ENCODE assay signal across 1 cellular context in the genomic region with DNA sequence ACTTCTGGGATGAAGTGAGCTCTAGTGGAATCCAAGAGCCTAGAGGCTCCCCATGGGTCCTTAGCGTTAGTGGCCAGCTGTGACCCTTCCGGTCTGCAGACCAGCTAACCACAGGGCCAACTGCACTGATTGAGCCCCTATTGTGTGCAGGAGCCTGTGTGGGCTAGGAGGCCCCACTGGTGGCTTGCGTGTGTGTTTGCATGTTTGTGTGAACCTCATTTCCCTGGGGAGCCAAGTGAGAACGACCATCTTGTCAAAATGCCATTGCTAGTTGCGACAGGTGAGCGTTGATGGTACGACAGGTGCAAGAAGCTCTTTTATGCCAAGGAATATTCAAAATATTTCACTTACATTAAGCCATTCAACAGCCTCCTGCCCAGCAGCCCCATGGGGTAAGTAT.
TF ChIP-seq lines count a peak whose summit lies in the region.

No MANE protein-coding gene starts in this region.

TF ChIP-seq in H1, 55 proteins besides CTCF, POLR2A, EP300 and RAD21:
- TF ChIP-seq JUN (IDR thresholded peaks at IDR 0.05; ENCODE audit: low read depth, low read length) (no peak), RXRA (IDR thresholded peaks at IDR 0.05; ENCODE audit: insufficient read depth, low read depth, low read length) (no peak), BCL11A (IDR thresholded peaks at IDR 0.05; ENCODE audit: low read depth in 2 of 2, low read length in 2 of 2) (no peak), ZNF274 (IDR thresholded peaks at IDR 0.05; ENCODE audit: borderline replicate concordance, extremely low read depth, low read length) (no peak), SUZ12 (IDR thresholded peaks at IDR 0.05; ENCODE audit: low read length) (no peak)
- TF ChIP-seq, protein P1, sequence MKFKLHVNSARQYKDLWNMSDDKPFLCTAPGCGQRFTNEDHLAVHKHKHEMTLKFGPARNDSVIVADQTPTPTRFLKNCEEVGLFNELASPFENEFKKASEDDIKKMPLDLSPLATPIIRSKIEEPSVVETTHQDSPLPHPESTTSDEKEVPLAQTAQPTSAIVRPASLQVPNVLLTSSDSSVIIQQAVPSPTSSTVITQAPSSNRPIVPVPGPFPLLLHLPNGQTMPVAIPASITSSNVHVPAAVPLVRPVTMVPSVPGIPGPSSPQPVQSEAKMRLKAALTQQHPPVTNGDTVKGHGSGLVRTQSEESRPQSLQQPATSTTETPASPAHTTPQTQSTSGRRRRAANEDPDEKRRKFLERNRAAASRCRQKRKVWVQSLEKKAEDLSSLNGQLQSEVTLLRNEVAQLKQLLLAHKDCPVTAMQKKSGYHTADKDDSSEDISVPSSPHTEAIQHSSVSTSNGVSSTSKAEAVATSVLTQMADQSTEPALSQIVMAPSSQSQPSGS (IDR thresholded peaks at IDR 0.05; ENCODE audit: low read length): no peak
